16 cellular contexts compared by ENCODE assay signal in genomic region chr5:122937914-122938313, GRCh38.
DNase-seq lines count a peak whose midpoint lies in the region; ATAC-seq, FAIRE-seq and TF ChIP-seq lines count a peak whose summit lies in the region.
"Had no signal": no experiment of that assay in that cellular context is flagged by ENCODE, and none has a peak within 500 bp of the region (broad histone marks: within the 10 kb centered on the region; RNA-seq: fewer than 3 reads in every experiment).

No MANE protein-coding gene starts in this region.

- peak; percentile 81 for ATAC-seq in left lung

- H3K4me1 ChIP-seq in left lung (peaks cover 2 to 11% of the 10 kb centered on the region in 2 donors), small intestine (ENCODE audit: control insufficient read depth in 2 of 2, insufficient read depth in 1 of 2, low read depth in 1 of 2, low read length in 1 of 2) (no peaks in the 10 kb centered on the region), osteoblast (ENCODE audit: insufficient read depth, low read length) (no peaks in the 10 kb centered on the region), Caco-2 (no peaks in the 10 kb centered on the region)
- H3K4me1 ChIP-seq: SJCRH30 had no signal

- no TSS peak for BruUV-seq in Caco-2 (replicated peaks; lab: Mats Ljungman, UMichigan)

- H3K4me2 ChIP-seq in osteoblast (ENCODE audit: insufficient read depth, low read length) = no peak overlapping the region

- CTCF ChIA-PET in GM10248 (lab: Yijun Ruan, JAX) (interaction anchor here (1.4 kb wide), 1 partner anchor 10 kb away, joined by 3 read pairs; no protein-coding TSS in a partner anchor), Caco-2 (lab: Charles Lee) (no interaction called here)

- intact Hi-C loops in left lung (cut with DNase I) = no loop called here
- intact Hi-C loops in Caco-2 (cut with micrococcal nuclease; ENCODE audit: unreplicated experiment) = no loop called here

- no peaks in the 10 kb centered on the region for H3K9me3 Mint-ChIP-seq in endothelial cell (ENCODE audit: unreplicated experiment)
- H3K9me3 Mint-ChIP-seq in Caco-2 (ENCODE audit: unreplicated experiment) = no peaks in the 10 kb centered on the region
- H3K9me3 Mint-ChIP-seq: stimulated activated naive CD8-positive, alpha-beta T cell treated with anti-CD3 and anti-CD28 coated beads, Interleukin-15, Interleukin-2, amounts not matched to agents 100 ng/mL and 50 ng/mL, for 24 hours had no signal

- no peak overlapping the region for H3K4me3 ChIP-seq in LNCaP clone FGC (ENCODE audit: low read depth, low read length)
- no peak overlapping the region for H3K4me3 ChIP-seq in left lung
- no peak overlapping the region for H3K4me3 ChIP-seq in small intestine (ENCODE audit: low read depth in 1 of 2, low read length in 2 of 2)
- no peak overlapping the region for H3K4me3 ChIP-seq in osteoblast (ENCODE audit: insufficient read depth, low read length)
- no peak overlapping the region for H3K4me3 ChIP-seq in Caco-2 (ENCODE audit: low read depth, low read length)
- H3K4me3 ChIP-seq: SJCRH30 had no signal

- H3K36me3 Mint-ChIP-seq in endothelial cell (ENCODE audit: low read depth, unreplicated experiment) = no peaks in the 10 kb centered on the region
- H3K36me3 Mint-ChIP-seq in Caco-2 (ENCODE audit: insufficient read depth, unreplicated experiment) = peaks cover 11% of the 10 kb centered on the region

- TF ChIP-seq CTCF in LNCaP clone FGC (IDR thresholded peaks at IDR 0.05; ENCODE audit: control insufficient read depth, extremely low read depth, insufficient read depth) (no peak), endothelial cell (IDR thresholded peaks at IDR 0.05; ENCODE audit: unreplicated experiment) (no peak), left lung (IDR thresholded peaks at IDR 0.05) (no peak), osteoblast (IDR thresholded peaks at IDR 0.05; ENCODE audit: extremely low read depth, low read depth, low read length) (no peak), GM10248 (IDR thresholded peaks at IDR 0.05; ENCODE audit: control extremely low read depth, extremely low read depth, low read depth, missing control alignments) (no peak), Caco-2 (IDR thresholded peaks at IDR 0.05; ENCODE audit: insufficient read depth in 1 of 2, low read depth in 1 of 2, low read length in 1 of 2, severe bottlenecking in 1 of 2, unreplicated experiment in 1 of 2) (no peak)

- H2AFZ ChIP-seq in osteoblast (ENCODE audit: low read length) = no peak overlapping the region

- FAIRE-seq in small intestine (lab: Jason Lieb, UNC) = no peak
- FAIRE-seq: G401.6 had no signal

- 44 to 70% (median 59%) methylated on average over 4 of the region's 4 CpGs for WGBS in small intestine, 3 donors

- H3K4me1 Mint-ChIP-seq in endothelial cell (ENCODE audit: unreplicated experiment) = peaks cover 28% of the 10 kb centered on the region
- H3K4me1 Mint-ChIP-seq in Caco-2 (ENCODE audit: low read depth, unreplicated experiment) = peaks cover 27% of the 10 kb centered on the region

- H3K27me3 ChIP-seq in left lung (no peaks in the 10 kb centered on the region), small intestine (ENCODE audit: control insufficient read depth in 2 of 2, insufficient read depth in 2 of 2, low read length in 2 of 2) (no peaks in the 10 kb centered on the region), osteoblast (ENCODE audit: insufficient read depth, low read length) (no peaks in the 10 kb centered on the region), Caco-2 (replicated peaks; ENCODE audit: control insufficient read depth, insufficient read depth, low read length) (no peaks in the 10 kb centered on the region)
- H3K27me3 ChIP-seq: SJCRH30 had no signal

- no peaks in the 10 kb centered on the region for H3K36me3 ChIP-seq in left lung
- peaks cover 0 to 2% of the 10 kb centered on the region in 2 donors for H3K36me3 ChIP-seq in small intestine (ENCODE audit: control insufficient read depth in 2 of 2, insufficient read depth in 2 of 2, low read length in 2 of 2)
- H3K36me3 ChIP-seq in osteoblast (ENCODE audit: insufficient read depth, low read length) = no peaks in the 10 kb centered on the region
- H3K36me3 ChIP-seq in Caco-2 (ENCODE audit: control insufficient read depth, insufficient read depth, low read length) = no peaks in the 10 kb centered on the region
- H3K36me3 ChIP-seq: SJCRH30 had no signal

- H3K4me3 Mint-ChIP-seq in endothelial cell (ENCODE audit: unreplicated experiment) (no peak overlapping the region), Caco-2 (ENCODE audit: unreplicated experiment) (no peak overlapping the region)
- H3K4me3 Mint-ChIP-seq: stimulated activated naive CD8-positive, alpha-beta T cell treated with anti-CD3 and anti-CD28 coated beads, Interleukin-15, Interleukin-2, amounts not matched to agents 100 ng/mL and 50 ng/mL, for 24 hours had no signal

- H3K9me3 ChIP-seq in left lung (no peaks in the 10 kb centered on the region), small intestine (ENCODE audit: control insufficient read depth, low read depth) (no peaks in the 10 kb centered on the region), osteoblast (ENCODE audit: low read depth, low read length) (no peaks in the 10 kb centered on the region), Caco-2 (no peaks in the 10 kb centered on the region)
- H3K9me3 ChIP-seq: SJCRH30 had no signal

- peak overlapping the region; percentile 86 for H3K27ac Mint-ChIP-seq in endothelial cell (ENCODE audit: unreplicated experiment)
- no peak overlapping the region for H3K27ac Mint-ChIP-seq in Caco-2 (ENCODE audit: unreplicated experiment)
- H3K27ac Mint-ChIP-seq: stimulated activated naive CD8-positive, alpha-beta T cell treated with anti-CD3 and anti-CD28 coated beads, Interleukin-15, Interleukin-2, amounts not matched to agents 100 ng/mL and 50 ng/mL, for 24 hours had no signal

- H4K20me1 ChIP-seq in osteoblast (ENCODE audit: insufficient read depth, low read length) = no peaks in the 10 kb centered on the region

- no peak overlapping the region for H3K27ac ChIP-seq in left lung
- no peak overlapping the region for H3K27ac ChIP-seq in small intestine (ENCODE audit: low read depth in 1 of 2, low read length in 1 of 2)
- H3K27ac ChIP-seq in osteoblast (ENCODE audit: low read depth, low read length) = no peak overlapping the region
- H3K27ac ChIP-seq: SJCRH30 had no signal

- H3K79me2 ChIP-seq in osteoblast (ENCODE audit: insufficient read depth, low read length) = no peaks in the 10 kb centered on the region

- H3K27me3 Mint-ChIP-seq in endothelial cell (ENCODE audit: unreplicated experiment) = no peaks in the 10 kb centered on the region
- H3K27me3 Mint-ChIP-seq in Caco-2 (ENCODE audit: insufficient read depth, unreplicated experiment) = no peaks in the 10 kb centered on the region
- H3K27me3 Mint-ChIP-seq: stimulated activated naive CD8-positive, alpha-beta T cell treated with anti-CD3 and anti-CD28 coated beads, Interleukin-15, Interleukin-2, amounts not matched to agents 100 ng/mL and 50 ng/mL, for 24 hours had no signal

- POLR2A ChIA-PET in GM10248 (lab: Yijun Ruan, JAX) = no interaction called here
- POLR2A ChIA-PET in Caco-2 (lab: Charles Lee) = no interaction called here

- DNase-seq in LNCaP clone FGC (ENCODE audit: low read depth) = peak; percentile 8
- no peak for DNase-seq in endothelial cell (ENCODE audit: low spot score)
- peak in 1 of 2 donors; percentile 51 for DNase-seq in left lung
- DNase-seq in small intestine = peak; percentile 7
- DNase-seq in osteoblast (ENCODE audit: insufficient read length, low spot score, missing footprints) = no peak
- no peak for DNase-seq in foreskin melanocyte
- DNase-seq in GM10248 (ENCODE audit: extremely low spot score) = no peak
- DNase-seq in Caco-2 = no peak
- DNase-seq: activated CD4-positive, CD25-positive, alpha-beta regulatory T cell treated with anti-CD3 and anti-CD28 coated beads, Interleukin-2, amount 50 U/mL, for 72 hours; glutamatergic neuron; islet precursor cell; NCI-H2081; NCI-H524; SJCRH30 had no signal

Comparison
In these comparisons a context has a peak if more than half of its experiments do, and no peak if none do; other contexts are left out.
1. DNase-seq: peak in LNCaP clone FGC (single experiment) and small intestine (single experiment); none in endothelial cell (single experiment), osteoblast (single experiment), foreskin melanocyte (single experiment), GM10248 (single experiment) and Caco-2 (0 of 2).